ENCODE assay signal across 14 cellular contexts in genomic region chr16:66278111-66278531, GRCh38.
DNase-seq lines count a peak whose midpoint lies in the region; ATAC-seq, FAIRE-seq and TF ChIP-seq lines count a peak whose summit lies in the region.
"Had no signal": no experiment of that assay in that cellular context is flagged by ENCODE, and none has a peak within 500 bp of the region (broad histone marks: within the 10 kb centered on the region; RNA-seq: fewer than 3 reads in every experiment).

No MANE protein-coding gene starts in this region.

- 12 to 60% (median 26%) methylated on average over 2 of the region's 2 CpGs for WGBS in small intestine, 3 donors
- no CpG with 5 or more reads among the region's 2 CpGs for WGBS in gastroesophageal sphincter (ENCODE audit: low coverage in 1 of 2), 2 donors

- CTCF ChIA-PET in HEK293 (lab: Yijun Ruan, JAX), result interaction anchor here (0.6 to 1.4 kb wide), 3 partner anchors 36 to 197 kb away, joined by 4 to 6 read pairs (median 4); no protein-coding TSS in a partner anchor

- H3K27ac ChIP-seq in HEK293 (ENCODE audit: extremely low read depth, low read depth, low read length) (no peak overlapping the region), small intestine (ENCODE audit: low read depth in 1 of 2, low read length in 1 of 2) (no peak overlapping the region), gastroesophageal sphincter (no peak overlapping the region)
- H3K27ac ChIP-seq: hepatocyte, pancreas had no signal

- H3K27me3 ChIP-seq in small intestine (ENCODE audit: control insufficient read depth in 2 of 2, insufficient read depth in 2 of 2, low read length in 2 of 2) (peaks cover 0 to 2% of the 10 kb centered on the region in 2 donors), gastroesophageal sphincter (no peaks in the 10 kb centered on the region)
- H3K27me3 ChIP-seq: hepatocyte, pancreas had no signal

- POLR2A ChIA-PET in HEK293 (lab: Yijun Ruan, JAX), result no interaction called here

- no peak for FAIRE-seq in small intestine (lab: Jason Lieb, UNC)
- FAIRE-seq: GM18507, pancreas had no signal

- H3K4me3 ChIP-seq in HEK293 (ENCODE audit: low read depth, low read length) (no peak overlapping the region), iPS-18c (ENCODE audit: insufficient read depth, low read depth, low read length) (peak overlapping the region; percentile 6; the same call in 1 of the 2 replicates), small intestine (ENCODE audit: low read depth in 1 of 2, low read length in 2 of 2) (no peak overlapping the region), gastroesophageal sphincter (no peak overlapping the region)
- H3K4me3 ChIP-seq: hepatocyte, pancreas had no signal

- TF ChIP-seq POLR2A in gastroesophageal sphincter (IDR thresholded peaks at IDR 0.05), result no peak

- no peak for TF ChIP-seq CTCF in HEK293 (tag by site-specific recombination; IDR thresholded peaks at IDR 0.05)
- no peak for TF ChIP-seq CTCF in gastroesophageal sphincter (IDR thresholded peaks at IDR 0.05)

- ATAC-seq in gastroesophageal sphincter (no peak), HG02678 (IDR thresholded peaks at IDR 0.05; ENCODE audit: unreplicated experiment) (no peak), HG02798 (IDR thresholded peaks at IDR 0.05; ENCODE audit: poor library complexity, unreplicated experiment) (no peak)
- ATAC-seq: T-helper 17 cell had no signal

- H3K9me3 ChIP-seq in HEK293 (ENCODE audit: control insufficient read depth, insufficient read depth, low read depth, low read length) (no peaks in the 10 kb centered on the region), iPS-18c (ENCODE audit: control insufficient read depth, insufficient read depth, low read length) (no peaks in the 10 kb centered on the region), small intestine (ENCODE audit: control insufficient read depth, low read depth) (no peaks in the 10 kb centered on the region), gastroesophageal sphincter (peaks cover 0 to 17% (median 0%) of the 10 kb centered on the region in 3 donors)
- H3K9me3 ChIP-seq: pancreas had no signal

- no peak for TF ChIP-seq EP300 in gastroesophageal sphincter (IDR thresholded peaks at IDR 0.05)

- H3K36me3 ChIP-seq in HEK293 (ENCODE audit: control insufficient read depth in 2 of 2, insufficient read depth in 1 of 2, low read length in 2 of 2) (no peaks in the 10 kb centered on the region), small intestine (ENCODE audit: control insufficient read depth in 2 of 2, insufficient read depth in 2 of 2, low read length in 2 of 2) (no peaks in the 10 kb centered on the region), gastroesophageal sphincter (no peaks in the 10 kb centered on the region)
- H3K36me3 ChIP-seq: pancreas had no signal

- DNase-seq in NCI-H510A treated with DMSO at 0.1 percent for 48 hours (lab: John Stamatoyannopoulos, UW) (peak; percentile 56), small intestine (peak; percentile 35)
- DNase-seq: activated B cell treated with CpG ODN at 0.5 μM for 24 hours; activated naive CD4-positive, alpha-beta T cell; Kasumi-1; pancreas; T-helper 17 cell had no signal

- H3K4me1 ChIP-seq in HEK293 (ENCODE audit: control insufficient read depth, insufficient read depth, low read length) (no peaks in the 10 kb centered on the region), small intestine (ENCODE audit: control insufficient read depth in 2 of 2, insufficient read depth in 1 of 2, low read depth in 1 of 2, low read length in 1 of 2) (no peaks in the 10 kb centered on the region), gastroesophageal sphincter (peaks cover 0 to 3% (median 0%) of the 10 kb centered on the region in 3 donors)
- H3K4me1 ChIP-seq: pancreas had no signal

TF ChIP-seq in HEK293, 187 proteins besides CTCF, POLR2A, EP300 and RAD21:
- peak; percentile 61 for TF ChIP-seq KLF1 (tag by site-specific recombination; IDR thresholded peaks at IDR 0.05)
- no peak for TF ChIP-seq ZFP37 (tag by site-specific recombination; IDR thresholded peaks at IDR 0.05)
